ENCODE assay signal across 18 cellular contexts in genomic region chr5:151367038-151367437, GRCh38. TPM values are rescaled to one million over a fixed set of nuclear protein-coding genes. Genes with fewer than 3 reads are reported as not detected.
"Had no signal": no experiment of that assay in that cellular context is flagged by ENCODE, and none has a peak within 500 bp of the region (broad histone marks: within the 10 kb centered on the region; RNA-seq: fewer than 3 reads in every experiment).

No MANE protein-coding gene starts in this region.

RNA-seq across cellular contexts. Expression of gene SLC36A2, which starts 19.7 kb away (rescaled TPM):
- total RNA-seq: activated B cell treated with CpG ODN at 0.5 μM for 24 hours; activated CD4-positive, alpha-beta memory T cell treated with anti-CD3 and anti-CD28 coated beads for 36 hours; activated CD4-positive, alpha-beta T cell treated with anti-CD3 and anti-CD28 coated beads, Interleukin-2, amount 10 ng/mL, durations not matched to agents 24 days and 14 days; activated CD8-positive, alpha-beta memory T cell treated with anti-CD3 and anti-CD28 coated beads for 36 hours; activated CD8-positive, alpha-beta T cell treated with anti-CD3 and anti-CD28 coated beads for 36 hours; activated naive CD4-positive, alpha-beta T cell treated with anti-CD3 and anti-CD28 coated beads for 36 hours; activated naive CD4-positive, alpha-beta T cell treated with anti-CD3 and anti-CD28 coated beads, Interleukin-2, amount 50 U/mL, for 72 hours; activated naive CD8-positive, alpha-beta T cell treated with anti-CD3 and anti-CD28 coated beads for 36 hours; activated T-cell treated with anti-CD3 and anti-CD28 coated beads, Interleukin-2, amount 50 U/mL, for 4 hours; activated T-cell treated with anti-CD3 and anti-CD28 coated beads, Interleukin-2, amount 50 U/mL, for 72 hours; activated T-helper 1 cell treated with anti-CD3 and anti-CD28 coated beads, Interleukin-12 subunit alpha, Interleukin-12 subunit beta, Interleukin-2, Interleukin-4 antibody, amounts not matched to agents 30 ng/mL and 10 ng/mL and 1 ng/mL, durations not matched to agents 14 hours and 24 hours and 36 hours; activated T-helper 17 cell treated with anti-CD3 and anti-CD28 coated beads, Interleukin-2, amount 50 U/mL, for 72 hours; adrenal gland; aorta; astrocyte; bronchial epithelial cell; cardiac muscle cell; chondrocyte had no signal
- polyA plus RNA-seq: aorta, cardiac muscle cell had no signal
